16 cellular contexts compared by ENCODE assay signal in the genomic region with DNA sequence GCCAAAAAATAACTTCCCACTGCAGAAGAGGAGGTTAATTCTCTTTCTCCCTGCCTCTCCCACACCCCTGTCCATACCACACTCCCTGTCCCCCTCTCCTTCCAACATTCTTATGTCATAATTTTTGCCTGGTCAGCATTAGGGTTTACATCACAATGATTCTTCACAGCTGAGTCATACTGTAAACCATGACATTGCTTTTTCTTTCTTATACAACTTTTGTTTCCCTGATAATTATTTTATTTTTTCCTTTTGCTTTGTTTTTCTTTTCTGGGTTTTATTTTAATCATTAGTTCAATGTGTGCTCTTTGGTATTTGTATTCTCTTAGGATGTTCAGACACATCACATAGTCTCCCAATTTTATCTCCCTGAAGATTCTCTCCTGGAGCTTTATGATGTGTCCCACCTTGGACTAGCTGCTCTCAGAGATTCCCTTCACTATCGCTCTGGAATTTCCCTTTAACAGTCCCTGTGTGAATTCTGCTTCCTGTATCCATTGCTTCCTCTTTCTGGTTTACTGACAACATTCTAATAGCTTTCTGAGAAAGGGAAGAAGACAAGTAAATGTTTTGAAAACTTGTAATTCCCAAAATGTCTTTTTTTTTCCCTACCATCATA.
DNase-seq lines count a peak whose midpoint lies in the region; ATAC-seq, FAIRE-seq and TF ChIP-seq lines count a peak whose summit lies in the region.
"Had no signal": no experiment of that assay in that cellular context is flagged by ENCODE, and none has a peak within 500 bp of the region (broad histone marks: within the 10 kb centered on the region; RNA-seq: fewer than 3 reads in every experiment).

No MANE protein-coding gene starts in this region.

- ATAC-seq in GM18867 (IDR thresholded peaks at IDR 0.05; ENCODE audit: unreplicated experiment) (no peak), HG02623 (IDR thresholded peaks at IDR 0.05; ENCODE audit: unreplicated experiment) (no peak), GM18873 (IDR thresholded peaks at IDR 0.05; ENCODE audit: low FRiP score, unreplicated experiment) (no peak)
- no peak for ATAC-seq in stimulated activated naive CD8-positive, alpha-beta T cell treated with anti-CD3 and anti-CD28 coated beads, Interleukin-15, Interleukin-2, amounts not matched to agents 100 U/mL and 50 U/mL, for 24 hours
- ATAC-seq: activated CD4-positive, alpha-beta T cell treated with anti-CD3 and anti-CD28 coated beads for 36 hours; naive thymus-derived CD8-positive, alpha-beta T cell; stimulated activated naive CD8-positive, alpha-beta T cell treated with anti-CD3 and anti-CD28 coated beads, Interleukin-15, amount 100 ng/mL, for 72 hours had no signal

- FAIRE-seq in H54 (lab: Jason Lieb, UNC): peak; percentile 96
- FAIRE-seq: GM12891 had no signal

- H3K4me3 ChIP-seq in epithelial cell of proximal tubule (ENCODE audit: low read depth, low read length): no peak overlapping the region
- H3K4me3 ChIP-seq: SJCRH30 had no signal

- no peak for TF ChIP-seq POLR2A in H54 (IDR thresholded peaks at IDR 0.05; ENCODE audit: low read depth, low read length)

- no peak for TF ChIP-seq CTCF in epithelial cell of proximal tubule (conservative IDR thresholded peaks at IDR 0.05; ENCODE audit: low read depth, low read length)

- peak; percentile 36 for DNase-seq in H54 (ENCODE audit: insufficient read length, low spot score)
- DNase-seq in RKO (ENCODE audit: low spot score): peak; percentile 32
- DNase-seq in epithelial cell of proximal tubule (ENCODE audit: low read depth): peak; percentile 42
- peak; percentile 14 for DNase-seq in non-pigmented ciliary epithelial cell (ENCODE audit: low read depth)
- DNase-seq in stimulated activated naive CD8-positive, alpha-beta T cell treated with anti-CD3 and anti-CD28 coated beads, Interleukin-15, Interleukin-2, amounts not matched to agents 100 U/mL and 50 U/mL, for 24 hours: no peak
- DNase-seq: activated CD4-positive, alpha-beta T cell treated with anti-CD3 and anti-CD28 coated beads for 36 hours; activated effector memory CD4-positive, alpha-beta T cell treated with anti-CD3 and anti-CD28 coated beads, Interleukin-2, amount 50 U/mL, for 16 hours; CD4-positive, alpha-beta memory T cell; KBM-7; naive thymus-derived CD8-positive, alpha-beta T cell; SJCRH30; stimulated activated naive CD8-positive, alpha-beta T cell treated with anti-CD3 and anti-CD28 coated beads, Interleukin-15, amount 100 ng/mL, for 72 hours had no signal
